ENCODE assay signal across 23 cellular contexts in genomic region chr10:69949770-69950169, GRCh38.
A peak's percentile ranks its signal among the peaks of the same experiment; 100 is the strongest.
DNase-seq lines count a peak whose midpoint lies in the region; FAIRE-seq and TF ChIP-seq lines count a peak whose summit lies in the region.
"Had no signal": no experiment of that assay in that cellular context is flagged by ENCODE, and none has a peak within 500 bp of the region (broad histone marks: within the 10 kb centered on the region; RNA-seq: fewer than 3 reads in every experiment).

No MANE protein-coding gene starts in this region.

- DNase-seq in GM12892 (ENCODE audit: insufficient read length) (no peak), HTR-8/SVneo (ENCODE audit: insufficient read length, low spot score) (no peak), glutamatergic neuron (no peak), neuronal stem cell (ENCODE audit: low spot score) (no peak), MG63 (no peak), Peyer's patch (no peak)
- DNase-seq in stimulated activated CD4-positive, alpha-beta T cell treated with anti-CD3 and anti-CD28 coated beads, Interleukin-2, amount 100 ng/mL, for 24 hours = no peak
- DNase-seq: C1 segment of cervical spinal cord; CD4-positive, CD25-positive, alpha-beta regulatory T cell; CD8-positive, alpha-beta memory T cell; COR-L47; DMS79 treated with DMSO at 0.1 percent for 48 hours; GF-D8; HCEC 1CT; HFFc6; KG1 had no signal

- no peak for TF ChIP-seq POLR2A in GM12892 (IDR thresholded peaks at IDR 0.05; ENCODE audit: low read depth, low read length)
- no peak for TF ChIP-seq POLR2A in Peyer's patch (IDR thresholded peaks at IDR 0.05)

- no peaks in the 10 kb centered on the region for H3K36me3 Mint-ChIP-seq in glutamatergic neuron (ENCODE audit: unreplicated experiment)
- H3K36me3 Mint-ChIP-seq: CD4-positive, CD25-positive, alpha-beta regulatory T cell; CD8-positive, alpha-beta memory T cell; IgD-negative memory B cell had no signal

- H3K14ac ChIP-seq in neuronal stem cell (ENCODE audit: low read length) = no peak overlapping the region

- no peak overlapping the region for H2BK15ac ChIP-seq in neuronal stem cell (ENCODE audit: low read length)

- peaks cover 6% of the 10 kb centered on the region for H3K4me1 Mint-ChIP-seq in glutamatergic neuron (ENCODE audit: low read depth, unreplicated experiment)
- H3K4me1 Mint-ChIP-seq: CD4-positive, CD25-positive, alpha-beta regulatory T cell; CD8-positive, alpha-beta memory T cell had no signal

- H3K23ac ChIP-seq in neuronal stem cell (ENCODE audit: low read depth, low read length, poor library complexity) = no peak overlapping the region

- no peak overlapping the region for H2BK5ac ChIP-seq in neuronal stem cell (ENCODE audit: low read length)

- H4K8ac ChIP-seq in neuronal stem cell (ENCODE audit: low read depth, low read length) = no peak overlapping the region

- H2BK120ac ChIP-seq in neuronal stem cell (ENCODE audit: low read depth, low read length) = no peak overlapping the region

- H2AK5ac ChIP-seq in neuronal stem cell (ENCODE audit: low read depth, low read length) = no peak overlapping the region

- H3K4me2 ChIP-seq in neuronal stem cell (ENCODE audit: insufficient read depth, low read length, poor library complexity, severe bottlenecking) = no peak overlapping the region
- H3K4me2 ChIP-seq: GM23338 had no signal

- H3K9ac ChIP-seq in neuronal stem cell (ENCODE audit: low read depth, low read length, poor library complexity) = peak overlapping the region; percentile 55

- H3K4me1 ChIP-seq in neuronal stem cell (ENCODE audit: control insufficient read depth in 2 of 2, insufficient read depth in 1 of 2, low read depth in 1 of 2, low read length in 2 of 2) = peaks cover 0 to 12% of the 10 kb centered on the region in 2 donors
- no peaks in the 10 kb centered on the region for H3K4me1 ChIP-seq in Peyer's patch

- H3K18ac ChIP-seq in neuronal stem cell (ENCODE audit: low read length) = no peak overlapping the region

- H3K4me3 ChIP-seq in neuronal stem cell (ENCODE audit: low read length in 2 of 2) = no peak overlapping the region
- H3K4me3 ChIP-seq in MG63 = no peak overlapping the region
- H3K4me3 ChIP-seq in Peyer's patch = no peak overlapping the region
- H3K4me3 ChIP-seq: GM12878, GM23338 had no signal

- H3K27me3 ChIP-seq in neuronal stem cell (ENCODE audit: control insufficient read depth in 3 of 3, insufficient read depth in 3 of 3, low read depth in 1 of 3, low read length in 3 of 3) = no peaks in the 10 kb centered on the region
- H3K27me3 ChIP-seq in MG63 = no peaks in the 10 kb centered on the region
- no peaks in the 10 kb centered on the region for H3K27me3 ChIP-seq in Peyer's patch

- no peak overlapping the region for H2BK12ac ChIP-seq in neuronal stem cell (ENCODE audit: low read length)

- FAIRE-seq in GM12892 (lab: Jason Lieb, UNC) = peak; percentile 27
- peak; percentile 49 for FAIRE-seq in HTR-8/SVneo (lab: Jason Lieb, UNC)
- FAIRE-seq: D721Med, GM12878, H54 had no signal

- H3K9me3 ChIP-seq in neuronal stem cell (replicated peaks in 1 of 2; ENCODE audit: control insufficient read depth in 2 of 2, insufficient read depth in 1 of 2, low read depth in 1 of 2, low read length in 2 of 2) = no peaks in the 10 kb centered on the region
- H3K9me3 ChIP-seq in MG63 = no peaks in the 10 kb centered on the region
- H3K9me3 ChIP-seq in Peyer's patch = no peaks in the 10 kb centered on the region

- TF ChIP-seq CTCF in glutamatergic neuron (IDR thresholded peaks at IDR 0.05; ENCODE audit: partially characterized antibody, unreplicated experiment) (no peak), Peyer's patch (IDR thresholded peaks at IDR 0.05) (no peak)

- peaks cover 3% of the 10 kb centered on the region for H3K27me3 Mint-ChIP-seq in glutamatergic neuron (ENCODE audit: unreplicated experiment)
- H3K27me3 Mint-ChIP-seq: B cell had no signal

- H3K4ac ChIP-seq in neuronal stem cell (ENCODE audit: low read length) = no peak overlapping the region

- peaks cover 1% of the 10 kb centered on the region for H3K9me3 Mint-ChIP-seq in glutamatergic neuron (ENCODE audit: unreplicated experiment)
- H3K9me3 Mint-ChIP-seq: CD4-positive, CD25-positive, alpha-beta regulatory T cell; CD8-positive, alpha-beta memory T cell; HFFc6; IgD-negative memory B cell had no signal

- no peak overlapping the region for H2AFZ ChIP-seq in neuronal stem cell (ENCODE audit: low read length)
- H2AFZ ChIP-seq: GM23338 had no signal

- H3K36me3 ChIP-seq in neuronal stem cell (replicated peaks in 1 of 2; ENCODE audit: control insufficient read depth in 2 of 2, insufficient read depth in 2 of 2, low read length in 2 of 2) (no peaks in the 10 kb centered on the region), MG63 (no peaks in the 10 kb centered on the region), Peyer's patch (no peaks in the 10 kb centered on the region)

- WGBS in neuronal stem cell (ENCODE audit: extremely low coverage in 2 of 2, insufficient read length in 2 of 2, insufficient replicate concordance in 1 of 2), 2 donors = no CpG with 5 or more reads among the region's 8 CpGs

- H4K91ac ChIP-seq in neuronal stem cell (ENCODE audit: low read depth, low read length, poor library complexity) = peak overlapping the region; percentile 8

- no peak overlapping the region for H3K4me3 Mint-ChIP-seq in glutamatergic neuron (ENCODE audit: unreplicated experiment)
- H3K4me3 Mint-ChIP-seq: B cell; CD4-positive, CD25-positive, alpha-beta regulatory T cell; CD8-positive, alpha-beta memory T cell; GM23338; HFFc6; IgD-negative memory B cell had no signal

- H3K27ac ChIP-seq in neuronal stem cell (replicated peaks; ENCODE audit: low read length) = no peak overlapping the region
- H3K27ac ChIP-seq in Peyer's patch = no peak overlapping the region
- H3K27ac ChIP-seq: HL-60 had no signal

- peak overlapping the region; percentile 63 for H3K27ac Mint-ChIP-seq in glutamatergic neuron (ENCODE audit: unreplicated experiment)
- H3K27ac Mint-ChIP-seq: B cell; CD4-positive, CD25-positive, alpha-beta regulatory T cell; CD8-positive, alpha-beta memory T cell; GM23338; HFFc6; IgD-negative memory B cell had no signal

- H3K79me1 ChIP-seq in neuronal stem cell (ENCODE audit: low read depth, low read length) = no peaks in the 10 kb centered on the region
